ENCODE assay signal across 2 cellular contexts in the genomic region with DNA sequence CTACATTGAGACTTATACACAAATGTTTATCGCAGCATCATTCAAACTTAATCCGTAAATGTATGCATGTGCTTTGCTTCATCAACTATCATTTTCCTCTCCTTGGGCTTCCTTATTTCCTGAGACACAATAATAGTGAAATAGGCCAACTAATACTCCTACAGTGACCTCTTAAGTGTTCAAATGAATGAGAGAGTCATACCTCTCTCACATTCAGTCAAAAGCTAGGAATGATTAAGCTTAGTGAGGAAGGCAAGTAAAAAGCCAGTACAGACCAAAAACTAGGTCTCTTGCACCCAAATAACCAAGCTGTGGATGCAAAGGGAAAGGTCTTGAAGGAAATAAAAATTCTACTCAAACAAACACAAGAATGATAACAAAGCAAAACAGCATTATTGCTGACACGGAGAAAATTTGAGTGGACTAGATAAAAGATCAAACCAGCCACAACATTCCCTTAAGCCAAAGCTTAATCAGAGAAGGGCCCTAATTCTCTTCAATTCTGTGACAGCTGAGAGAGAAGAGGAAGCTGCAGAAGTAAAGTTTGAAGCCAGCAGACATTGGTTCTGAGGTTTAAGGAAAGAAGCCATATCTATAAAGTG.
A peak's percentile ranks its signal among the peaks of the same experiment; 100 is the strongest.
TF ChIP-seq lines count a peak whose summit lies in the region.

No MANE protein-coding gene starts in this region.

TF ChIP-seq in IMR-90, 13 proteins besides CTCF, POLR2A, EP300 and RAD21:
- TF ChIP-seq SMC3 (IDR thresholded peaks at IDR 0.05; ENCODE audit: low read depth, low read length) (no peak), MAFK (IDR thresholded peaks at IDR 0.05; ENCODE audit: low read depth, low read length) (peak; percentile 93), RCOR1 (IDR thresholded peaks at IDR 0.05; ENCODE audit: insufficient replicate concordance, low read length) (no peak)
- TF ChIP-seq, protein P1, sequence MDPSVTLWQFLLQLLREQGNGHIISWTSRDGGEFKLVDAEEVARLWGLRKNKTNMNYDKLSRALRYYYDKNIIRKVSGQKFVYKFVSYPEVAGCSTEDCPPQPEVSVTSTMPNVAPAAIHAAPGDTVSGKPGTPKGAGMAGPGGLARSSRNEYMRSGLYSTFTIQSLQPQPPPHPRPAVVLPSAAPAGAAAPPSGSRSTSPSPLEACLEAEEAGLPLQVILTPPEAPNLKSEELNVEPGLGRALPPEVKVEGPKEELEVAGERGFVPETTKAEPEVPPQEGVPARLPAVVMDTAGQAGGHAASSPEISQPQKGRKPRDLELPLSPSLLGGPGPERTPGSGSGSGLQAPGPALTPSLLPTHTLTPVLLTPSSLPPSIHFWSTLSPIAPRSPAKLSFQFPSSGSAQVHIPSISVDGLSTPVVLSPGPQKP (IDR thresholded peaks at IDR 0.05; ENCODE audit: borderline replicate concordance, low read depth, low read length), result no peak

TF ChIP-seq in K562, 482 proteins besides CTCF, POLR2A, EP300 and RAD21:
- TF ChIP-seq RBM15 (IDR thresholded peaks at IDR 0.05; ENCODE audit: insufficient read depth, low read length), result no peak
- TF ChIP-seq KAT7 (CRISPR knock-in tag; IDR thresholded peaks at IDR 0.05; ENCODE audit: borderline replicate concordance), result no peak
- TF ChIP-seq C11orf30 (IDR thresholded peaks at IDR 0.05; ENCODE audit: low read depth), result peak; percentile 89
- no peak for TF ChIP-seq ZNF408 (CRISPR knock-in tag; IDR thresholded peaks at IDR 0.05; ENCODE audit: low read depth)
- TF ChIP-seq ZNF316 (IDR thresholded peaks at IDR 0.05), result peak; percentile 94
- no peak for TF ChIP-seq SRSF9 (IDR thresholded peaks at IDR 0.05; ENCODE audit: borderline replicate concordance, low read depth, low read length)
- TF ChIP-seq MAFG (tag; conservative IDR thresholded peaks at IDR 0.05), result peak; percentile 86
- peak; percentile 81 for TF ChIP-seq MAFK (IDR thresholded peaks at IDR 0.05; ENCODE audit: low read length)
- peak; percentile 88 for TF ChIP-seq MAFF (IDR thresholded peaks at IDR 0.05; ENCODE audit: low read length)
- no peak for TF ChIP-seq ETS2 (tag; IDR thresholded peaks at IDR 0.05; ENCODE audit: borderline replicate concordance, poor library complexity, severe bottlenecking)
- no peak for TF ChIP-seq ZNF140 (CRISPR knock-in tag; IDR thresholded peaks at IDR 0.05)
- TF ChIP-seq, protein P2, sequence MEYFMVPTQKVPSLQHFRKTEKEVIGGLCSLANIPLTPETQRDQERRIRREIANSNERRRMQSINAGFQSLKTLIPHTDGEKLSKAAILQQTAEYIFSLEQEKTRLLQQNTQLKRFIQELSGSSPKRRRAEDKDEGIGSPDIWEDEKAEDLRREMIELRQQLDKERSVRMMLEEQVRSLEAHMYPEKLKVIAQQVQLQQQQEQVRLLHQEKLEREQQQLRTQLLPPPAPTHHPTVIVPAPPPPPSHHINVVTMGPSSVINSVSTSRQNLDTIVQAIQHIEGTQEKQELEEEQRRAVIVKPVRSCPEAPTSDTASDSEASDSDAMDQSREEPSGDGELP (CRISPR knock-in tag; IDR thresholded peaks at IDR 0.05; ENCODE audit: borderline replicate concordance), result no peak
TF ChIP-seq in K562: peak in this region for 5.
